Comparison of ENCODE assay signal across 1 cellular context in the genomic region with DNA sequence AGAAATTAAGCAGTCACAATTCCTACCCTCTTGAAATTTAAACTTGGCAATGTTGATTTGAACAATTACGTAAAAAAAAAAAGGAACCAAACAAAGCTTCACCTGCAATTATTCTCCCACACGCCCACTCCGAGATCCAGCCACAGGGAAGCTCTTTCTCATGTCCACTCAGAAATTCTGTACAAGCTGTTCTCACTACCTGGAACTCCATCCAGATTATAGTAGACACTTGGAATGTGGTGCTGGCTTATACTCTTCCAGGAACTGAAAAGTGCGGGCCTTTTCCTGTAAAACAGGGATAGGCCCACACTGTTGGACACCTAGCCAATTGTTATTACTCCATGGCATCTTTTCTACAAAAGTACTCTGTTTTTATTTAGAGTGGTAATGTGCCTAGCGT.
TF ChIP-seq lines count a peak whose summit lies in the region.

No MANE protein-coding gene starts in this region.

TF ChIP-seq in H1, 55 proteins besides CTCF, POLR2A, EP300 and RAD21 (continued from another document):
- TF ChIP-seq KDM4A (IDR thresholded peaks at IDR 0.05; ENCODE audit: low read depth, low read length, severe bottlenecking) (no peak), ZNF274 (IDR thresholded peaks at IDR 0.05; ENCODE audit: borderline replicate concordance, extremely low read depth, low read length) (no peak), SAP30 (IDR thresholded peaks at IDR 0.05; ENCODE audit: insufficient read depth, insufficient replicate concordance, low read length) (no peak)
